Comparison of ENCODE assay signal across 22 cellular contexts in genomic region chr5:178313316-178313715, GRCh38.
"Had no signal": no experiment of that assay in that cellular context is flagged by ENCODE, and none has a peak within 500 bp of the region (broad histone marks: within the 10 kb centered on the region; RNA-seq: fewer than 3 reads in every experiment).

No MANE protein-coding gene starts in this region.

- H3K36me3 Mint-ChIP-seq: activated CD8-positive, alpha-beta memory T cell treated with anti-CD3 and anti-CD28 coated beads, Interleukin-2, amount 10 ng/mL, durations not matched to agents 7 days and 5 days; activated naive CD8-positive, alpha-beta T cell treated with anti-CD3 and anti-CD28 coated beads for 36 hours had no signal

- H3K9me3 ChIP-seq: neutrophil, pancreas, tibial artery had no signal

- H3K4me1 ChIP-seq: pancreas, tibial artery had no signal

- H3K4me3 ChIP-seq: cardiac muscle cell, dorsolateral prefrontal cortex, pancreas, tibial artery had no signal

- H3K27ac Mint-ChIP-seq: activated B cell treated with CpG ODN at 0.5 μM for 24 hours; activated CD4-positive, alpha-beta memory T cell treated with anti-CD3 and anti-CD28 coated beads, Interleukin-2, amount 10 ng/mL, durations not matched to agents 7 days and 5 days; activated CD8-positive, alpha-beta memory T cell treated with anti-CD3 and anti-CD28 coated beads, Interleukin-2, amount 10 ng/mL, durations not matched to agents 7 days and 5 days; activated naive CD8-positive, alpha-beta T cell treated with anti-CD3 and anti-CD28 coated beads for 36 hours had no signal

- ATAC-seq: activated CD8-positive, alpha-beta memory T cell treated with anti-CD3 and anti-CD28 coated beads, Interleukin-2, amount 10 ng/mL, durations not matched to agents 7 days and 5 days had no signal

- H3K27me3 ChIP-seq: cardiac muscle cell, dorsolateral prefrontal cortex, neutrophil, pancreas had no signal

- H3K27me3 Mint-ChIP-seq: activated CD4-positive, alpha-beta memory T cell treated with anti-CD3 and anti-CD28 coated beads, Interleukin-2, amount 10 ng/mL, durations not matched to agents 7 days and 5 days; activated CD8-positive, alpha-beta memory T cell treated with anti-CD3 and anti-CD28 coated beads, Interleukin-2, amount 10 ng/mL, durations not matched to agents 7 days and 5 days; activated naive CD8-positive, alpha-beta T cell treated with anti-CD3 and anti-CD28 coated beads for 36 hours had no signal

- H3K36me3 ChIP-seq: cardiac muscle cell, neutrophil, pancreas, tibial artery had no signal

- DNase-seq: activated B cell treated with CpG ODN at 0.5 μM for 24 hours; activated CD4-positive, alpha-beta memory T cell treated with anti-CD3 and anti-CD28 coated beads, Interleukin-2, amount 10 ng/mL, durations not matched to agents 7 days and 5 days; activated CD4-positive, alpha-beta T cell treated with anti-CD3 and anti-CD28 coated beads for 48 hours; activated CD8-positive, alpha-beta memory T cell treated with anti-CD3 and anti-CD28 coated beads, Interleukin-2, amount 10 ng/mL, durations not matched to agents 7 days and 5 days; activated naive CD4-positive, alpha-beta T cell; activated naive CD8-positive, alpha-beta T cell treated with anti-CD3 and anti-CD28 coated beads for 36 hours; amniotic stem cell; erythroblast; foreskin melanocyte; hypothalamus; islet precursor cell; stimulated activated CD4-positive, alpha-beta T cell treated with anti-CD3 and anti-CD28 coated beads, Interleukin-12 subunit alpha, Interleukin-12 subunit beta, amount 100 ng/mL, for 4 hours; stimulated activated CD4-positive, alpha-beta T cell treated with anti-CD3 and anti-CD28 coated beads, Interleukin-1b, Interleukin-23, amount 100 ng/mL, for 48 hours; stimulated activated CD8-positive, alpha-beta memory T cell treated with anti-CD3 and anti-CD28 coated beads, Interleukin-4, amount 100 ng/mL, for 48 hours; stimulated activated naive CD4-positive, alpha-beta T cell; SW 1271; T-helper 2 cell; tibial artery had no signal

- H3K4me1 Mint-ChIP-seq: activated B cell treated with CpG ODN at 0.5 μM for 24 hours; activated CD4-positive, alpha-beta memory T cell treated with anti-CD3 and anti-CD28 coated beads, Interleukin-2, amount 10 ng/mL, durations not matched to agents 7 days and 5 days; activated CD8-positive, alpha-beta memory T cell treated with anti-CD3 and anti-CD28 coated beads, Interleukin-2, amount 10 ng/mL, durations not matched to agents 7 days and 5 days; activated naive CD8-positive, alpha-beta T cell treated with anti-CD3 and anti-CD28 coated beads for 36 hours had no signal

- H3K4me3 Mint-ChIP-seq: activated B cell treated with CpG ODN at 0.5 μM for 24 hours; activated CD4-positive, alpha-beta memory T cell treated with anti-CD3 and anti-CD28 coated beads, Interleukin-2, amount 10 ng/mL, durations not matched to agents 7 days and 5 days; activated CD8-positive, alpha-beta memory T cell treated with anti-CD3 and anti-CD28 coated beads, Interleukin-2, amount 10 ng/mL, durations not matched to agents 7 days and 5 days; activated naive CD8-positive, alpha-beta T cell treated with anti-CD3 and anti-CD28 coated beads for 36 hours had no signal

- H3K27ac ChIP-seq: dorsolateral prefrontal cortex, neutrophil, pancreas, tibial artery had no signal
